In genomic region chr16:71547168-71547567, GRCh38 we compare ENCODE assay signal across 9 cellular contexts. TPM values are rescaled to one million over a fixed set of nuclear protein-coding genes. Genes with fewer than 3 reads are reported as not detected.
"Had no signal": no experiment of that assay in that cellular context is flagged by ENCODE, and none has a peak within 500 bp of the region (broad histone marks: within the 10 kb centered on the region; RNA-seq: fewer than 3 reads in every experiment).

No MANE protein-coding gene starts in this region.

- ATAC-seq: GM12878 had no signal

- DNase-seq: GDM1, GF-D8 had no signal

- H3K4me3 ChIP-seq: GM12878 had no signal

- FAIRE-seq: G401.6, GM12878, GM12891, GM12892, GM18507, GM19239 had no signal

RNA-seq across cellular contexts. Expression of gene CHST4, which starts 20.9 kb away (rescaled TPM):
- total RNA-seq: G401 had no signal

RNA-seq across cellular contexts. Expression of gene TAT, which starts 29.7 kb away (rescaled TPM):
- total RNA-seq: G401 had no signal
